Comparison of ENCODE assay signal across 8 cellular contexts in genomic region chr5:138754699-138755057, GRCh38. TPM values are rescaled to one million over a fixed set of nuclear protein-coding genes. Genes with fewer than 3 reads are reported as not detected.
DNase-seq lines count a peak whose midpoint lies in the region; ATAC-seq and TF ChIP-seq lines count a peak whose summit lies in the region.

No MANE protein-coding gene starts in this region.

- H3K4me2 ChIP-seq in PC-9 (peak overlapping the region; percentile 71), osteoblast (ENCODE audit: insufficient read depth, low read length) (peak overlapping the region; percentile 85)

- H3K4me1 Mint-ChIP-seq in CD4-positive, alpha-beta T cell (ENCODE audit: low read depth), result peaks cover 12% of the 10 kb centered on the region
- H3K4me1 Mint-ChIP-seq in endothelial cell (ENCODE audit: unreplicated experiment), result peaks cover 35% of the 10 kb centered on the region

- H3K27me3 ChIP-seq in CD4-positive, alpha-beta T cell (ENCODE audit: control insufficient read depth, insufficient read depth, low read length), result peaks cover 25% of the 10 kb centered on the region
- H3K27me3 ChIP-seq in PC-9 (ENCODE audit: insufficient read depth, low read depth) (no peaks in the 10 kb centered on the region), osteoblast (ENCODE audit: insufficient read depth, low read length) (no peaks in the 10 kb centered on the region)

- intact Hi-C loops in CD4-positive, alpha-beta T cell (cut with DNase I, micrococcal nuclease), result no loop called here
- intact Hi-C loops in PC-9 (cut with micrococcal nuclease; ENCODE audit: unreplicated experiment), result loop anchor here (1.0 to 10.0 kb wide), 4 partner anchors 29 to 520 kb away; partner anchors contain the start of gene HSPA9

- TF ChIP-seq CTCF in CD4-positive, alpha-beta T cell (IDR thresholded peaks at IDR 0.05), result no peak
- TF ChIP-seq CTCF in PC-9 (conservative IDR thresholded peaks at IDR 0.05), result no peak
- no peak for TF ChIP-seq CTCF in endothelial cell (IDR thresholded peaks at IDR 0.05; ENCODE audit: unreplicated experiment)
- TF ChIP-seq CTCF in osteoblast (IDR thresholded peaks at IDR 0.05; ENCODE audit: extremely low read depth, low read depth, low read length), result no peak

- H3K9me2 ChIP-seq in PC-9 (ENCODE audit: insufficient read depth), result no peaks in the 10 kb centered on the region

- H3K27me3 Mint-ChIP-seq in CD4-positive, alpha-beta T cell, result peaks cover 52% of the 10 kb centered on the region
- H3K27me3 Mint-ChIP-seq in endothelial cell (ENCODE audit: unreplicated experiment), result peaks cover 18% of the 10 kb centered on the region

- CTCF ChIA-PET in CD4-positive, alpha-beta T cell (lab: Charles Lee), result no interaction called here
- CTCF ChIA-PET in PC-9 (lab: Charles Lee), result no interaction called here

- H3K9me3 ChIP-seq in CD4-positive, alpha-beta T cell (ENCODE audit: control insufficient read depth, low read length), result peaks cover 9% of the 10 kb centered on the region
- H3K9me3 ChIP-seq in PC-9 (ENCODE audit: insufficient read depth, low read depth) (no peaks in the 10 kb centered on the region), osteoblast (ENCODE audit: low read depth, low read length) (no peaks in the 10 kb centered on the region)

- ATAC-seq in CD4-positive, alpha-beta T cell (ENCODE audit: poor library complexity), result no peak
- ATAC-seq in GM21786 (IDR thresholded peaks at IDR 0.05; ENCODE audit: unreplicated experiment), result no peak
- no peak for ATAC-seq in GM18858 (IDR thresholded peaks at IDR 0.05; ENCODE audit: unreplicated experiment)

- peaks cover 21% of the 10 kb centered on the region for H3K36me3 Mint-ChIP-seq in CD4-positive, alpha-beta T cell (ENCODE audit: low read depth)
- H3K36me3 Mint-ChIP-seq in endothelial cell (ENCODE audit: low read depth, unreplicated experiment), result peaks cover 34% of the 10 kb centered on the region

- peak overlapping the region; percentile 37 for H3K27ac Mint-ChIP-seq in CD4-positive, alpha-beta T cell
- peak overlapping the region; percentile 93 for H3K27ac Mint-ChIP-seq in endothelial cell (ENCODE audit: unreplicated experiment)

- H3K36me3 ChIP-seq in PC-9 (ENCODE audit: low read depth), result peaks cover 20% of the 10 kb centered on the region
- H3K36me3 ChIP-seq in osteoblast (ENCODE audit: insufficient read depth, low read length), result peaks cover 17% of the 10 kb centered on the region

- H3K4me3 Mint-ChIP-seq in CD4-positive, alpha-beta T cell, result peak overlapping the region; percentile 81
- peak overlapping the region; percentile 96 for H3K4me3 Mint-ChIP-seq in endothelial cell (ENCODE audit: unreplicated experiment)

- H3K4me3 ChIP-seq in PC-9, result peak overlapping the region; percentile 60
- H3K4me3 ChIP-seq in osteoblast (ENCODE audit: insufficient read depth, low read length), result peak overlapping the region; percentile 93

- no peak for DNase-seq in CD4-positive, alpha-beta T cell
- DNase-seq in PC-9, result peak; percentile 37 to 59
- no peak for DNase-seq in endothelial cell (ENCODE audit: low spot score)
- DNase-seq in osteoblast (ENCODE audit: insufficient read length, low spot score, missing footprints), result no peak
- DNase-seq in pons (ENCODE audit: low spot score), result no peak
- no peak for DNase-seq in NCI-H2227 treated with DMSO at 0.1 percent for 48 hours (lab: John Stamatoyannopoulos, UW)

- H4K20me1 ChIP-seq in PC-9 (ENCODE audit: insufficient read depth) (peaks cover 48% of the 10 kb centered on the region), osteoblast (ENCODE audit: insufficient read depth, low read length) (peaks cover 44% of the 10 kb centered on the region)

- H3K4me1 ChIP-seq in PC-9 (replicated peaks; ENCODE audit: insufficient read depth) (peaks cover 20% of the 10 kb centered on the region), osteoblast (ENCODE audit: insufficient read depth, low read length) (peaks cover 17% of the 10 kb centered on the region)

- peaks cover 15% of the 10 kb centered on the region for H3K9me3 Mint-ChIP-seq in CD4-positive, alpha-beta T cell
- H3K9me3 Mint-ChIP-seq in endothelial cell (ENCODE audit: unreplicated experiment), result peaks cover 4% of the 10 kb centered on the region

- no peak overlapping the region for H3K27ac ChIP-seq in CD4-positive, alpha-beta T cell (ENCODE audit: low read depth, low read length)
- H3K27ac ChIP-seq in PC-9 (peak overlapping the region; percentile 74), osteoblast (ENCODE audit: low read depth, low read length) (peak overlapping the region; percentile 95)

- H2AFZ ChIP-seq in PC-9 (no peak overlapping the region), osteoblast (ENCODE audit: low read length) (no peak overlapping the region)

- POLR2A ChIA-PET in CD4-positive, alpha-beta T cell (lab: Charles Lee), result no interaction called here
- POLR2A ChIA-PET in PC-9 (lab: Charles Lee; ENCODE audit: unreplicated experiment), result no interaction called here

- H3F3A ChIP-seq in PC-9 (ENCODE audit: insufficient read depth, low read depth), result peaks cover 17% of the 10 kb centered on the region

- BruUV-seq in PC-9 (replicated peaks; lab: Mats Ljungman, UMichigan), result no TSS peak

- peaks cover 62% of the 10 kb centered on the region for H3K79me2 ChIP-seq in PC-9 (ENCODE audit: low read depth)
- peaks cover 61% of the 10 kb centered on the region for H3K79me2 ChIP-seq in osteoblast (ENCODE audit: insufficient read depth, low read length)

RNA-seq across cellular contexts. Expression of gene CTNNA1, which starts 1.5 kb away (rescaled TPM):
- total RNA-seq in CD4-positive, alpha-beta T cell, result 1 to 10 TPM; 6.0 to 6.7 TPM
- total RNA-seq in PC-9 (2021) (91.7 and 94.0 TPM in 2 replicates), endothelial cell (ENCODE audit: unreplicated experiment) (521 TPM), osteoblast (432 and 448 TPM in 2 replicates)

Comparison
In these comparisons a context has a peak if more than half of its experiments do, and no peak if none do; other contexts are left out.
1. DNase-seq: peak in PC-9 (2 of 2); none in CD4-positive, alpha-beta T cell (0 of 10), endothelial cell (single experiment), osteoblast (single experiment), pons (single experiment) and NCI-H2227 treated with DMSO at 0.1 percent for 48 hours (single experiment).
2. RNA of gene CTNNA1, which starts 1.5 kb away (total RNA-seq): 521 TPM in endothelial cell (single experiment), 432 to 448 TPM in osteoblast and 91.7 to 94.0 TPM in PC-9; 6.0 to 6.7 TPM in CD4-positive, alpha-beta T cell; every median in the first group is over 10 times any median in the second.